15 cellular contexts compared by ENCODE assay signal in genomic region chrX:10444204-10444603, GRCh38.
DNase-seq lines count a peak whose midpoint lies in the region; ATAC-seq and TF ChIP-seq lines count a peak whose summit lies in the region.
"Had no signal": no experiment of that assay in that cellular context is flagged by ENCODE, and none has a peak within 500 bp of the region (broad histone marks: within the 10 kb centered on the region; RNA-seq: fewer than 3 reads in every experiment).

No MANE protein-coding gene starts in this region.

- ATAC-seq in HG02678 (IDR thresholded peaks at IDR 0.05; ENCODE audit: unreplicated experiment): no peak
- no peak for ATAC-seq in HG02852 (IDR thresholded peaks at IDR 0.05; ENCODE audit: unreplicated experiment)
- ATAC-seq: naive thymus-derived CD4-positive, alpha-beta T cell had no signal

- peak; percentile 30 for TF ChIP-seq RAD21 in Ishikawa (IDR thresholded peaks at IDR 0.05; ENCODE audit: low read depth)

- no peak for TF ChIP-seq EP300 in Ishikawa (IDR thresholded peaks at IDR 0.05; ENCODE audit: borderline replicate concordance)

- DNase-seq in EL (peak; percentile 1), dermis blood vessel endothelial cell (peak; percentile 30), lung microvascular endothelial cell (ENCODE audit: low read depth in 2 of 2) (peak; percentile 18 to 22), hypothalamus (lab: John Stamatoyannopoulos, UW) (no peak)
- DNase-seq: activated CD4-positive, alpha-beta T cell treated with anti-CD3 and anti-CD28 coated beads, Interleukin-2, amount 10 ng/mL, durations not matched to agents 7 days and 5 days; activated naive CD4-positive, alpha-beta T cell treated with anti-CD3 and anti-CD28 coated beads for 36 hours; activated T-cell treated with anti-CD3 and anti-CD28 coated beads for 4 hours; aorta; naive thymus-derived CD4-positive, alpha-beta T cell; NCI-H2081; NCI-H524 treated with DMSO at 0.1 percent for 48 hours; PC-9 had no signal

TF ChIP-seq in Ishikawa, 13 proteins besides CTCF, POLR2A, EP300 and RAD21:
- TF ChIP-seq NFIC (IDR thresholded peaks at IDR 0.05) (no peak), CEBPB (IDR thresholded peaks at IDR 0.05) (no peak), TAF1 (IDR thresholded peaks at IDR 0.05; ENCODE audit: low read depth) (no peak), EGR1 (IDR thresholded peaks at IDR 0.05) (no peak), TCF12 (IDR thresholded peaks at IDR 0.05; ENCODE audit: low read depth) (no peak)

Comparison
In these comparisons a context has a peak if more than half of its experiments do, and no peak if none do; other contexts are left out.
1. DNase-seq: peak in EL (single experiment), dermis blood vessel endothelial cell (single experiment) and lung microvascular endothelial cell (2 of 2); none in hypothalamus (0 of 51).